ENCODE assay signal across 2 cellular contexts in genomic region chr18:50424877-50425690, GRCh38.
TF ChIP-seq lines count a peak whose summit lies in the region.

No MANE protein-coding gene starts in this region.

TF ChIP-seq in H1, 55 proteins besides CTCF, POLR2A, EP300 and RAD21:
- no peak for TF ChIP-seq RNF2 (IDR thresholded peaks at IDR 0.05; ENCODE audit: borderline replicate concordance, low read depth, low read length, missing control alignments, poor library complexity, severe bottlenecking)
- no peak for TF ChIP-seq NANOG (IDR thresholded peaks at IDR 0.05; ENCODE audit: insufficient read depth, low read depth, low read length, poor library complexity, severe bottlenecking)
- 0 out of 2 replicates have a peak, but pooled peaks have one; percentile 17 for TF ChIP-seq RXRA (IDR thresholded peaks at IDR 0.05; ENCODE audit: insufficient read depth, low read depth, low read length)

TF ChIP-seq in WTC11, 78 proteins besides CTCF, POLR2A, EP300 and RAD21:
- no peak for TF ChIP-seq FOXP1 (CRISPR knock-in tag; IDR thresholded peaks at IDR 0.05; ENCODE audit: borderline replicate concordance)
- no peak for TF ChIP-seq ZMAT4 (CRISPR knock-in tag; IDR thresholded peaks at IDR 0.05)
- TF ChIP-seq ZNF121 (CRISPR knock-in tag; IDR thresholded peaks at IDR 0.05), result no peak
- no peak for TF ChIP-seq NR3C1 (CRISPR knock-in tag; conservative IDR thresholded peaks at IDR 0.05; ENCODE audit: low read depth)
- TF ChIP-seq HMGXB4 (CRISPR knock-in tag; IDR thresholded peaks at IDR 0.05), result no peak
- no peak for TF ChIP-seq TP53 (CRISPR knock-in tag; IDR thresholded peaks at IDR 0.05)
- TF ChIP-seq MYBL2 (CRISPR knock-in tag; IDR thresholded peaks at IDR 0.05), result no peak
- TF ChIP-seq NFYB (CRISPR knock-in tag; conservative IDR thresholded peaks at IDR 0.05; ENCODE audit: low read depth), result no peak
- TF ChIP-seq ZNF138 (CRISPR knock-in tag; conservative IDR thresholded peaks at IDR 0.05), result no peak
- TF ChIP-seq ATF6 (CRISPR knock-in tag; IDR thresholded peaks at IDR 0.05), result no peak
- TF ChIP-seq PRDM15 (CRISPR knock-in tag; IDR thresholded peaks at IDR 0.05), result no peak
- no peak for TF ChIP-seq MLX (CRISPR knock-in tag; IDR thresholded peaks at IDR 0.05)
- no peak for TF ChIP-seq ERG (CRISPR knock-in tag; IDR thresholded peaks at IDR 0.05)
- TF ChIP-seq ZBTB21 (CRISPR knock-in tag; IDR thresholded peaks at IDR 0.05; ENCODE audit: borderline replicate concordance), result no peak
- TF ChIP-seq EMX1 (CRISPR knock-in tag; IDR thresholded peaks at IDR 0.05), result no peak
- TF ChIP-seq STAT6 (CRISPR knock-in tag; conservative IDR thresholded peaks at IDR 0.05; ENCODE audit: low read depth), result no peak
- TF ChIP-seq ZNF281 (CRISPR knock-in tag; IDR thresholded peaks at IDR 0.05), result no peak
- no peak for TF ChIP-seq ATF2 (CRISPR knock-in tag; IDR thresholded peaks at IDR 0.05; ENCODE audit: borderline replicate concordance, low read depth)
- no peak for TF ChIP-seq ZNF317 (CRISPR knock-in tag; IDR thresholded peaks at IDR 0.05; ENCODE audit: borderline replicate concordance, low read depth)
- TF ChIP-seq CDX4 (CRISPR knock-in tag; IDR thresholded peaks at IDR 0.05; ENCODE audit: borderline replicate concordance), result no peak
